In genomic region chr2:28338754-28339325, GRCh38 we compare ENCODE assay signal across 11 cellular contexts. TPM values are rescaled to one million over a fixed set of nuclear protein-coding genes. Genes with fewer than 3 reads are reported as not detected.
DNase-seq lines count a peak whose midpoint lies in the region; ATAC-seq and TF ChIP-seq lines count a peak whose summit lies in the region.
"Had no signal": no experiment of that assay in that cellular context is flagged by ENCODE, and none has a peak within 500 bp of the region (broad histone marks: within the 10 kb centered on the region; RNA-seq: fewer than 3 reads in every experiment).

No MANE protein-coding gene starts in this region.

- H3K36me3 Mint-ChIP-seq in activated naive CD4-positive, alpha-beta T cell treated with anti-CD3 and anti-CD28 coated beads, Interleukin-2, amount 50 U/mL, for 24 hours = peaks cover 4% of the 10 kb centered on the region
- H3K36me3 Mint-ChIP-seq in endodermal cell (ENCODE audit: low read depth) = no peaks in the 10 kb centered on the region
- H3K36me3 Mint-ChIP-seq in naive B cell = peaks cover 9 to 10% of the 10 kb centered on the region in 2 donors
- peaks cover 7% of the 10 kb centered on the region for H3K36me3 Mint-ChIP-seq in type B pancreatic cell

- peak overlapping the region; percentile 95 for H3K27ac ChIP-seq in endodermal cell (ENCODE audit: low read depth, low read length)
- H3K27ac ChIP-seq: upper lobe of right lung had no signal

- no peak for ATAC-seq in naive B cell (ENCODE audit: low read depth in 2 of 2)
- ATAC-seq in GM18861 (IDR thresholded peaks at IDR 0.05; ENCODE audit: unreplicated experiment) = no peak
- ATAC-seq in GM18505 (IDR thresholded peaks at IDR 0.05; ENCODE audit: unreplicated experiment) = no peak

- no peak for TF ChIP-seq POLR2A in GM18505 (IDR thresholded peaks at IDR 0.05; ENCODE audit: borderline replicate concordance, extremely low read depth, insufficient read depth, insufficient read length)

- no peak for DNase-seq in activated naive CD4-positive, alpha-beta T cell treated with anti-CD3 and anti-CD28 coated beads, Interleukin-2, amount 50 U/mL, for 16 hours
- no peak for DNase-seq in endodermal cell
- no peak for DNase-seq in naive B cell
- DNase-seq in type B pancreatic cell (ENCODE audit: extremely low spot score, unreplicated experiment) = no peak
- DNase-seq in NCI-H524 treated with DMSO at 0.1 percent for 48 hours (lab: John Stamatoyannopoulos, UW) = no peak
- DNase-seq: KBM-7, NCI-H510A had no signal

- no peaks in the 10 kb centered on the region for H3K27me3 Mint-ChIP-seq in activated naive CD4-positive, alpha-beta T cell treated with anti-CD3 and anti-CD28 coated beads, Interleukin-2, amount 50 U/mL, for 24 hours
- no peaks in the 10 kb centered on the region for H3K27me3 Mint-ChIP-seq in endodermal cell (ENCODE audit: insufficient read depth)
- H3K27me3 Mint-ChIP-seq in naive B cell = no peaks in the 10 kb centered on the region
- H3K27me3 Mint-ChIP-seq in type B pancreatic cell = no peaks in the 10 kb centered on the region

- no peaks in the 10 kb centered on the region for H3K27me3 ChIP-seq in endodermal cell (ENCODE audit: control insufficient read depth, insufficient read depth, low read length, poor library complexity, severe bottlenecking)
- H3K27me3 ChIP-seq: upper lobe of right lung had no signal

- H3K36me3 ChIP-seq in endodermal cell (ENCODE audit: control insufficient read depth, insufficient read depth, low read length) = no peaks in the 10 kb centered on the region
- H3K36me3 ChIP-seq: upper lobe of right lung had no signal

- WGBS in endodermal cell (ENCODE audit: insufficient coverage in 1 of 2, insufficient read length in 1 of 2), 2 experiments = 80 to 89% methylated on average over 7 to 9 of the region's 9 CpGs

- H3K4me3 ChIP-seq in endodermal cell (ENCODE audit: low read length) = no peak overlapping the region
- H3K4me3 ChIP-seq: upper lobe of right lung had no signal

- peaks cover 4% of the 10 kb centered on the region for H3K4me1 ChIP-seq in endodermal cell (ENCODE audit: control insufficient read depth, insufficient read depth, low read length)

- peak overlapping the region; percentile 36 for H3K27ac Mint-ChIP-seq in activated naive CD4-positive, alpha-beta T cell treated with anti-CD3 and anti-CD28 coated beads, Interleukin-2, amount 50 U/mL, for 24 hours
- H3K27ac Mint-ChIP-seq in endodermal cell = peak overlapping the region; percentile 60
- H3K27ac Mint-ChIP-seq in naive B cell = peak overlapping the region in 5 of 6 donors; percentile 7 to 86 (median 68)
- peak overlapping the region; percentile 84 for H3K27ac Mint-ChIP-seq in type B pancreatic cell

- H3K9me3 Mint-ChIP-seq in activated naive CD4-positive, alpha-beta T cell treated with anti-CD3 and anti-CD28 coated beads, Interleukin-2, amount 50 U/mL, for 24 hours = no peaks in the 10 kb centered on the region
- H3K9me3 Mint-ChIP-seq in endodermal cell (no peaks in the 10 kb centered on the region), naive B cell (no peaks in the 10 kb centered on the region), type B pancreatic cell (no peaks in the 10 kb centered on the region)

- TF ChIP-seq CTCF in endodermal cell (conservative IDR thresholded peaks at IDR 0.05) (no peak), type B pancreatic cell (conservative IDR thresholded peaks at IDR 0.05) (no peak)

- no peak overlapping the region for H3K9ac ChIP-seq in endodermal cell (ENCODE audit: extremely low read depth, low read length, poor library complexity, severe bottlenecking)

- peaks cover 8% of the 10 kb centered on the region for H3K4me1 Mint-ChIP-seq in activated naive CD4-positive, alpha-beta T cell treated with anti-CD3 and anti-CD28 coated beads, Interleukin-2, amount 50 U/mL, for 24 hours
- H3K4me1 Mint-ChIP-seq in endodermal cell (peaks cover 26% of the 10 kb centered on the region), naive B cell (no peaks in the 10 kb centered on the region), type B pancreatic cell (ENCODE audit: unreplicated experiment) (peaks cover 53% of the 10 kb centered on the region)

- H3K9me3 ChIP-seq in endodermal cell (ENCODE audit: control insufficient read depth, low read length) = no peaks in the 10 kb centered on the region
- H3K9me3 ChIP-seq: upper lobe of right lung had no signal

- no peak overlapping the region for H3K4me3 Mint-ChIP-seq in activated naive CD4-positive, alpha-beta T cell treated with anti-CD3 and anti-CD28 coated beads, Interleukin-2, amount 50 U/mL, for 24 hours
- H3K4me3 Mint-ChIP-seq in endodermal cell (no peak overlapping the region), naive B cell (no peak overlapping the region), type B pancreatic cell (peak overlapping the region; percentile 40)

RNA-seq across cellular contexts. Expression of gene FOSL2, which starts 53.8 kb away (rescaled TPM):
- 1 to 10 TPM; 1.4 to 3.8 TPM for total RNA-seq in endodermal cell
- 2.7 TPM for polyA plus RNA-seq in endodermal cell (2013, experiment 1 of 2)
- 2.6 TPM for polyA plus RNA-seq in endodermal cell (2013, experiment 2 of 2)
- polyA plus RNA-seq in naive B cell (ENCODE audit: low read depth in 6 of 6) = under 1 TPM; 0.06 to 0.77 (median 0.11) TPM
- 42.1 and 100 TPM in 2 replicates for total RNA-seq in type B pancreatic cell (ENCODE audit: low replicate concordance)
